ENCODE assay signal across 19 cellular contexts in genomic region chr5:98314262-98314661, GRCh38.
A peak's percentile ranks its signal among the peaks of the same experiment; 100 is the strongest.
DNase-seq lines count a peak whose midpoint lies in the region; ATAC-seq and TF ChIP-seq lines count a peak whose summit lies in the region.
"Had no signal": no experiment of that assay in that cellular context is flagged by ENCODE, and none has a peak within 500 bp of the region (broad histone marks: within the 10 kb centered on the region; RNA-seq: fewer than 3 reads in every experiment).

No MANE protein-coding gene starts in this region.

- no peak overlapping the region for H3K4me3 ChIP-seq in body of pancreas
- no peak overlapping the region for H3K4me3 ChIP-seq in H7 (ENCODE audit: insufficient read depth, low read depth, low read length)
- H3K4me3 ChIP-seq: esophagus muscularis mucosa had no signal

- H3K4me1 ChIP-seq in body of pancreas: no peaks in the 10 kb centered on the region

- ATAC-seq in body of pancreas: no peak
- no peak for ATAC-seq in GM18519 (IDR thresholded peaks at IDR 0.05; ENCODE audit: low FRiP score, unreplicated experiment)
- ATAC-seq: activated T-helper 17 cell treated with anti-CD3 and anti-CD28 coated beads, Interleukin-2, amount 50 U/mL, for 72 hours; HepG2 had no signal

- H3K36me3 ChIP-seq in body of pancreas (replicated peaks in 1 of 2; ENCODE audit: insufficient read depth in 1 of 2, low read depth in 2 of 2): no peaks in the 10 kb centered on the region
- no peaks in the 10 kb centered on the region for H3K36me3 ChIP-seq in H7 (replicated peaks; ENCODE audit: control insufficient read depth, insufficient read depth, low read length)
- H3K36me3 ChIP-seq: esophagus muscularis mucosa had no signal

- peak overlapping the region; percentile 75 for H3K4me3 Mint-ChIP-seq in HFFc6
- H3K4me3 Mint-ChIP-seq: activated CD4-positive, alpha-beta T cell treated with anti-CD3 and anti-CD28 coated beads, Interleukin-2, amount 10 ng/mL, durations not matched to agents 24 days and 14 days; activated T-helper 17 cell treated with anti-CD3 and anti-CD28 coated beads, Interleukin-2, amount 50 U/mL, for 72 hours; nephron had no signal

- intact Hi-C loops in body of pancreas (cut with DNase I): no loop called here

- DNase-seq in A172 (ENCODE audit: low spot score) (peak; percentile 92), HFFc6 (peak; percentile 87), amniotic stem cell (lab: John Stamatoyannopoulos, UW) (peak; percentile 28), foreskin melanocyte (peak; percentile 93), NOMO-1 treated with dmso at 0.1 percent for 144 hours (lab: John Stamatoyannopoulos, UW; ENCODE audit: unreplicated experiment) (no peak), body of pancreas (no peak), H7 (no peak)
- DNase-seq: 8988T; activated CD4-positive, alpha-beta T cell treated with anti-CD3 and anti-CD28 coated beads, Interleukin-2, amount 10 ng/mL, durations not matched to agents 24 days and 14 days; caudate nucleus; DMS53; NCI-H1694; NCI-H774; small intestine had no signal

- H3K27ac Mint-ChIP-seq in HFFc6: peak overlapping the region; percentile 99
- H3K27ac Mint-ChIP-seq: activated CD4-positive, alpha-beta T cell treated with anti-CD3 and anti-CD28 coated beads, Interleukin-2, amount 10 ng/mL, durations not matched to agents 24 days and 14 days; activated T-helper 17 cell treated with anti-CD3 and anti-CD28 coated beads, Interleukin-2, amount 50 U/mL, for 72 hours; nephron had no signal

- H3K4me1 Mint-ChIP-seq in HFFc6 (ENCODE audit: low read depth): peaks cover 83% of the 10 kb centered on the region

- no peaks in the 10 kb centered on the region for H3K27me3 ChIP-seq in body of pancreas
- H3K27me3 ChIP-seq in H7 (ENCODE audit: control insufficient read depth, insufficient read depth, low read length): no peaks in the 10 kb centered on the region
- H3K27me3 ChIP-seq: esophagus muscularis mucosa had no signal

- 0 out of 2 replicates have a peak, but pooled peaks cover 8% of the 10 kb centered on the region for H3K36me3 Mint-ChIP-seq in HFFc6 (ENCODE audit: low read depth)

- no peaks in the 10 kb centered on the region for H3K9me3 Mint-ChIP-seq in HFFc6
- H3K9me3 Mint-ChIP-seq: activated CD4-positive, alpha-beta T cell treated with anti-CD3 and anti-CD28 coated beads, Interleukin-2, amount 10 ng/mL, durations not matched to agents 24 days and 14 days; activated T-helper 17 cell treated with anti-CD3 and anti-CD28 coated beads, Interleukin-2, amount 50 U/mL, for 72 hours; nephron had no signal

- TF ChIP-seq POLR2A in body of pancreas (IDR thresholded peaks at IDR 0.05): no peak

- H3K27me3 Mint-ChIP-seq in HFFc6 (ENCODE audit: insufficient read depth): no peaks in the 10 kb centered on the region; the same call in 1 of the 2 replicates

- no peaks in the 10 kb centered on the region for H3K9me3 ChIP-seq in body of pancreas
- H3K9me3 ChIP-seq: esophagus muscularis mucosa had no signal

- TF ChIP-seq CTCF in HFFc6 (IDR thresholded peaks at IDR 0.05) (no peak), body of pancreas (IDR thresholded peaks at IDR 0.05) (no peak)

- no peak overlapping the region for H3K27ac ChIP-seq in body of pancreas

Comparison
In these comparisons a context has a peak if more than half of its experiments do, and no peak if none do; other contexts are left out.
1. DNase-seq: peak in A172 (single experiment), HFFc6 (single experiment), amniotic stem cell (single experiment) and foreskin melanocyte (single experiment); none in NOMO-1 treated with dmso at 0.1 percent for 144 hours (single experiment), body of pancreas (0 of 4) and H7 (single experiment).